25 cellular contexts compared by ENCODE assay signal in genomic region chr3:171221104-171221503, GRCh38.
DNase-seq lines count a peak whose midpoint lies in the region; ATAC-seq, FAIRE-seq and TF ChIP-seq lines count a peak whose summit lies in the region.
"Had no signal": no experiment of that assay in that cellular context is flagged by ENCODE, and none has a peak within 500 bp of the region (broad histone marks: within the 10 kb centered on the region; RNA-seq: fewer than 3 reads in every experiment).

No MANE protein-coding gene starts in this region.

- DNase-seq in activated CD4-positive, alpha-beta T cell treated with anti-CD3 and anti-CD28 coated beads, Interleukin-2, amount 10 ng/mL, durations not matched to agents 24 days and 14 days = peak; percentile 52
- DNase-seq in activated CD4-positive, alpha-beta T cell treated with anti-CD3 and anti-CD28 coated beads for 48 hours = no peak
- no peak for DNase-seq in K562 (ENCODE audit: extremely low read depth in 1 of 4, low spot score in 3 of 4)
- no peak for DNase-seq in aorta
- DNase-seq in CD1c-positive myeloid dendritic cell (ENCODE audit: extremely low spot score) = no peak
- DNase-seq: AML-193; CD4-positive, alpha-beta memory T cell; CD4-positive, CD25-positive, alpha-beta regulatory T cell; CD8-positive, alpha-beta memory T cell; COR-L47; DMS 273 treated with DMSO at 0.1 percent for 48 hours; DMS153; DMS53; DMS79; DND-41; EL; GDM1 had no signal

- H3K27ac Mint-ChIP-seq in activated CD4-positive, alpha-beta T cell treated with anti-CD3 and anti-CD28 coated beads, Interleukin-2, amount 10 ng/mL, durations not matched to agents 24 days and 14 days = no peak overlapping the region
- H3K27ac Mint-ChIP-seq: B cell had no signal

- H3K9ac ChIP-seq in K562 (ENCODE audit: insufficient read depth in 1 of 2, low read depth in 2 of 2, low read length in 2 of 2) = no peak overlapping the region
- H3K9ac ChIP-seq: BLaER1 treated with 17β-estradiol and CSF1 and Interleukin-3, amounts not matched to agents 10 nM and 100 nM had no signal

- H3K9me3 Mint-ChIP-seq in activated CD4-positive, alpha-beta T cell treated with anti-CD3 and anti-CD28 coated beads, Interleukin-2, amount 10 ng/mL, durations not matched to agents 24 days and 14 days = peaks cover 14% of the 10 kb centered on the region

- TF ChIP-seq EP300 in K562 (IDR thresholded peaks at IDR 0.05; ENCODE audit: low read length) = no peak

- H3K4me2 ChIP-seq in K562 (ENCODE audit: insufficient read depth, low read length) = no peak overlapping the region
- H3K4me2 ChIP-seq: A549; BLaER1 treated with 17β-estradiol and CSF1 and Interleukin-3, amounts not matched to agents 10 nM and 100 nM had no signal

- H3K36me3 Mint-ChIP-seq in activated CD4-positive, alpha-beta T cell treated with anti-CD3 and anti-CD28 coated beads, Interleukin-2, amount 10 ng/mL, durations not matched to agents 24 days and 14 days (ENCODE audit: low read depth) = peaks cover 19% of the 10 kb centered on the region

- in situ Hi-C loops in K562 (cut with MboI) = no loop called here

- no peaks in the 10 kb centered on the region for H3K9me3 ChIP-seq in HEK293 (ENCODE audit: control insufficient read depth, insufficient read depth, low read depth, low read length)
- no peaks in the 10 kb centered on the region for H3K9me3 ChIP-seq in K562 (replicated peaks; ENCODE audit: control insufficient read depth, insufficient read depth, low read depth, low read length)
- H3K9me3 ChIP-seq in aorta (ENCODE audit: control insufficient read depth, low read length) = no peaks in the 10 kb centered on the region
- H3K9me3 ChIP-seq: A549 had no signal

- intact Hi-C loops in activated CD4-positive, alpha-beta T cell treated with anti-CD3 and anti-CD28 coated beads, Interleukin-2, amount 10 ng/mL, durations not matched to agents 24 days and 14 days (cut with micrococcal nuclease) = no loop called here
- intact Hi-C loops in K562 (cut with micrococcal nuclease) (no loop called here), aorta (cut with DNase I) (no loop called here)

- TF ChIP-seq RAD21 in K562 (CRISPR knock-in tag; conservative IDR thresholded peaks at IDR 0.05 in 1 of 2, IDR thresholded peaks at IDR 0.05 in 1 of 2) = no peak

- H3K27ac ChIP-seq in HEK293 (ENCODE audit: extremely low read depth, low read depth, low read length) (no peak overlapping the region), K562 (ENCODE audit: extremely low read depth, low read depth, low read length) (no peak overlapping the region), aorta (ENCODE audit: low read depth in 1 of 2, low read length in 2 of 2) (no peak overlapping the region)
- H3K27ac ChIP-seq: 22Rv1; A549; BLaER1 treated with 17β-estradiol and CSF1 and Interleukin-3, amounts not matched to agents 10 nM and 100 nM; C4-2B had no signal

- CTCF ChIA-PET in HEK293 (lab: Yijun Ruan, JAX) (no interaction called here), K562 (lab: Yijun Ruan, JAX; ENCODE audit: low intra/inter-chr PET ratio) (no interaction called here)

- ATAC-seq in K562 = no peak
- ATAC-seq in aorta (ENCODE audit: low FRiP score) = no peak
- ATAC-seq: A549 had no signal

- no peaks in the 10 kb centered on the region for H4K20me1 ChIP-seq in K562 (replicated peaks; ENCODE audit: control insufficient read depth, insufficient read depth, low read length)
- H4K20me1 ChIP-seq: BLaER1 treated with 17β-estradiol and CSF1 and Interleukin-3, amounts not matched to agents 10 nM and 100 nM had no signal

- BruUV-seq in K562 (replicated peaks; lab: Mats Ljungman, UMichigan) = no TSS peak

- H3K36me3 ChIP-seq in HEK293 (ENCODE audit: control insufficient read depth in 2 of 2, insufficient read depth in 1 of 2, low read length in 2 of 2) (peaks cover 0 to under 1% of the 10 kb centered on the region in 2 experiments; a peak in 1 of 3 replicates), K562 (ENCODE audit: control insufficient read depth, insufficient read depth, low read length) (peaks cover 2% of the 10 kb centered on the region; the same call in 1 of the 3 replicates), aorta (ENCODE audit: control insufficient read depth in 1 of 2, insufficient read depth in 2 of 2, low read length in 1 of 2) (no peaks in the 10 kb centered on the region)

- peaks cover 27% of the 10 kb centered on the region for H3K4me1 Mint-ChIP-seq in activated CD4-positive, alpha-beta T cell treated with anti-CD3 and anti-CD28 coated beads, Interleukin-2, amount 10 ng/mL, durations not matched to agents 24 days and 14 days
- H3K4me1 Mint-ChIP-seq: B cell had no signal

- FAIRE-seq in K562 (lab: Jason Lieb, UNC) = no peak
- FAIRE-seq: A549, GM12891, GM19239 had no signal

- WGBS in K562 (ENCODE audit: insufficient coverage, low coverage, missing lambda C conversion rate) = 42% methylated on average over 2 of the region's 2 CpGs
- WGBS in aorta, 2 donors = 93 to 94% methylated on average over 2 of the region's 2 CpGs

- H3K27me3 Mint-ChIP-seq in activated CD4-positive, alpha-beta T cell treated with anti-CD3 and anti-CD28 coated beads, Interleukin-2, amount 10 ng/mL, durations not matched to agents 24 days and 14 days = no peaks in the 10 kb centered on the region
- H3K27me3 Mint-ChIP-seq: B cell; CD4-positive, alpha-beta memory T cell; CD4-positive, CD25-positive, alpha-beta regulatory T cell; CD8-positive, alpha-beta memory T cell had no signal

- TF ChIP-seq POLR2A in K562 (conservative IDR thresholded peaks at IDR 0.05) = no peak

- H3K27me3 ChIP-seq in K562 (ENCODE audit: control insufficient read depth in 2 of 2, insufficient read depth in 2 of 2, low read length in 2 of 2) = no peaks in the 10 kb centered on the region
- H3K27me3 ChIP-seq in aorta (ENCODE audit: control insufficient read depth in 1 of 2, insufficient read depth in 2 of 2, low read length in 1 of 2) = no peaks in the 10 kb centered on the region

- TF ChIP-seq CTCF in HEK293 (tag by site-specific recombination; IDR thresholded peaks at IDR 0.05) (no peak), K562 (IDR thresholded peaks at IDR 0.05 in 2 of 3, conservative IDR thresholded peaks at IDR 0.05 in 1 of 3; ENCODE audit: insufficient read depth in 2 of 3, low read depth in 1 of 3, low read length in 3 of 3) (no peak)

- H3K79me2 ChIP-seq in K562 (ENCODE audit: control insufficient read depth, insufficient read depth, low read length) = no peaks in the 10 kb centered on the region; the same call in 2 of the 3 replicates

- no peak overlapping the region for H2AFZ ChIP-seq in K562 (ENCODE audit: low read depth, low read length)

- H3K4me3 Mint-ChIP-seq in activated CD4-positive, alpha-beta T cell treated with anti-CD3 and anti-CD28 coated beads, Interleukin-2, amount 10 ng/mL, durations not matched to agents 24 days and 14 days = no peak overlapping the region
- H3K4me3 Mint-ChIP-seq: B cell; CD4-positive, alpha-beta memory T cell; CD4-positive, CD25-positive, alpha-beta regulatory T cell; CD8-positive, alpha-beta memory T cell had no signal

- H3K4me3 ChIP-seq in HEK293 (ENCODE audit: low read depth, low read length) = no peak overlapping the region
- H3K4me3 ChIP-seq in K562 = no peak overlapping the region
- H3K4me3 ChIP-seq in aorta (ENCODE audit: low read length in 2 of 2) = no peak overlapping the region
- H3K4me3 ChIP-seq: A549; BLaER1 treated with 17β-estradiol and CSF1 and Interleukin-3, amounts not matched to agents 10 nM and 100 nM had no signal

- POLR2A ChIA-PET in HEK293 (lab: Yijun Ruan, JAX) = no interaction called here
- POLR2A ChIA-PET in K562 (lab: Yijun Ruan, JAX) = interaction anchor here (1.1 kb wide), 1 partner anchor 11 kb away, joined by 3 read pairs; no protein-coding TSS in a partner anchor

- no peaks in the 10 kb centered on the region for H3K4me1 ChIP-seq in HEK293 (ENCODE audit: control insufficient read depth, insufficient read depth, low read length)
- no peaks in the 10 kb centered on the region for H3K4me1 ChIP-seq in K562 (replicated peaks in 1 of 2; ENCODE audit: control insufficient read depth in 2 of 2, insufficient read depth in 2 of 2, low read length in 2 of 2)
- no peaks in the 10 kb centered on the region for H3K4me1 ChIP-seq in aorta (ENCODE audit: control insufficient read depth in 1 of 2, insufficient read depth in 2 of 2, low read length in 2 of 2)
- H3K4me1 ChIP-seq: A549 had no signal

- H3K9me1 ChIP-seq in K562 (ENCODE audit: control insufficient read depth, insufficient read depth, low read length) = no peaks in the 10 kb centered on the region

TF ChIP-seq in HEK293, 187 proteins besides CTCF, POLR2A, EP300 and RAD21 (continues in another document):
- no peak for TF ChIP-seq MZF1 (tag by site-specific recombination; IDR thresholded peaks at IDR 0.05; ENCODE audit: borderline replicate concordance)

TF ChIP-seq in K562, 482 proteins besides CTCF, POLR2A, EP300 and RAD21:
- TF ChIP-seq LARP7 (IDR thresholded peaks at IDR 0.05) (no peak), MYNN (IDR thresholded peaks at IDR 0.05) (peak; percentile 74), MYNN (CRISPR knock-in tag; IDR thresholded peaks at IDR 0.05) (no peak)
